Comparison of ENCODE assay signal across 38 cellular contexts in the genomic region with DNA sequence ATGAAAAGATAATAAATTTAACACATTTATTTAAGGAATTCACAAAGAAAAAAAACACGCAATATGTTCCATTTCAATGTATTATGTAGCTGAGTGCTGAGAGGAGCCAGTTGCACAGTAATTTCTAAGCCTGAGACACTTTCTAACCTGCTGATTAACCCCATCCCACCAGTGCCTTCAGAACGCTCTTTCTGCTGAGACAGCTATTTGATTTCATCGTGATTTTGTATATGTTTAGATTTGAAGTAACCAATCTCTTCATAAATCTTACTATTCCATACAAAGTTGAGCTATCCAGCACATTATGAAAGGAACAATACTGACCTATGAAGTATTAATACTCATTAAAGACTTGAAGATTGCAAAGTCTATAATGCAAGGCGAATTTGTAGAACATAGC.
"Had no signal": no experiment of that assay in that cellular context is flagged by ENCODE, and none has a peak within 500 bp of the region (broad histone marks: within the 10 kb centered on the region; RNA-seq: fewer than 3 reads in every experiment).

No MANE protein-coding gene starts in this region.

- H3K36me3 Mint-ChIP-seq: activated CD8-positive, alpha-beta memory T cell treated with anti-CD3 and anti-CD28 coated beads, Interleukin-2, amount 10 ng/mL, durations not matched to agents 7 days and 5 days; activated naive CD4-positive, alpha-beta T cell treated with anti-CD3 and anti-CD28 coated beads, Interleukin-2, amount 10 ng/mL, durations not matched to agents 7 days and 5 days; activated naive CD4-positive, alpha-beta T cell treated with anti-CD3 and anti-CD28 coated beads, Interleukin-2, amount 50 U/mL, for 24 hours; activated naive CD8-positive, alpha-beta T cell; activated naive CD8-positive, alpha-beta T cell treated with anti-CD3 and anti-CD28 coated beads, Interleukin-2, amount 10 ng/mL, durations not matched to agents 7 days and 5 days; brain; WTC11 had no signal

- H3K9me3 ChIP-seq: ascending aorta had no signal

- H3K4me1 Mint-ChIP-seq: activated CD4-positive, alpha-beta memory T cell treated with anti-CD3 and anti-CD28 coated beads, Interleukin-2, amount 10 ng/mL, durations not matched to agents 7 days and 5 days; activated CD4-positive, alpha-beta T cell treated with anti-CD3 and anti-CD28 coated beads for 36 hours; activated CD4-positive, alpha-beta T cell treated with anti-CD3 and anti-CD28 coated beads, Interleukin-2, amount 10 ng/mL, durations not matched to agents 7 days and 5 days; activated CD8-positive, alpha-beta memory T cell treated with anti-CD3 and anti-CD28 coated beads, Interleukin-2, amount 10 ng/mL, durations not matched to agents 7 days and 5 days; activated naive CD4-positive, alpha-beta T cell treated with anti-CD3 and anti-CD28 coated beads, Interleukin-2, amount 10 ng/mL, durations not matched to agents 7 days and 5 days; activated naive CD4-positive, alpha-beta T cell treated with anti-CD3 and anti-CD28 coated beads, Interleukin-2, amount 50 U/mL, for 24 hours; activated naive CD8-positive, alpha-beta T cell treated with anti-CD3 and anti-CD28 coated beads, Interleukin-2, amount 10 ng/mL, durations not matched to agents 7 days and 5 days; activated naive CD8-positive, alpha-beta T cell treated with anti-CD3 and anti-CD28 coated beads, Interleukin-2, amount 50 U/mL, for 24 hours; central memory CD8-positive, alpha-beta T cell; WTC11 had no signal

- H3K4me1 ChIP-seq: ascending aorta had no signal

- FAIRE-seq: bronchial epithelial cell had no signal

- H3K27ac ChIP-seq: ascending aorta, cardiac muscle cell, WERI-Rb-1 had no signal

- H3K27ac Mint-ChIP-seq: activated CD4-positive, alpha-beta memory T cell treated with anti-CD3 and anti-CD28 coated beads, Interleukin-2, amount 10 ng/mL, durations not matched to agents 7 days and 5 days; activated CD4-positive, alpha-beta T cell treated with anti-CD3 and anti-CD28 coated beads for 36 hours; activated CD4-positive, alpha-beta T cell treated with anti-CD3 and anti-CD28 coated beads, Interleukin-2, amount 10 ng/mL, durations not matched to agents 7 days and 5 days; activated CD8-positive, alpha-beta memory T cell treated with anti-CD3 and anti-CD28 coated beads, Interleukin-2, amount 10 ng/mL, durations not matched to agents 7 days and 5 days; activated CD8-positive, alpha-beta T cell treated with anti-CD3 and anti-CD28 coated beads, Interleukin-2, amount 10 ng/mL, durations not matched to agents 7 days and 5 days; activated naive CD4-positive, alpha-beta T cell treated with anti-CD3 and anti-CD28 coated beads, Interleukin-2, amount 10 ng/mL, durations not matched to agents 7 days and 5 days; activated naive CD4-positive, alpha-beta T cell treated with anti-CD3 and anti-CD28 coated beads, Interleukin-2, amount 50 U/mL, for 24 hours; activated naive CD8-positive, alpha-beta T cell; activated naive CD8-positive, alpha-beta T cell treated with anti-CD3 and anti-CD28 coated beads, Interleukin-2, amount 10 ng/mL, durations not matched to agents 7 days and 5 days; activated naive CD8-positive, alpha-beta T cell treated with anti-CD3 and anti-CD28 coated beads, Interleukin-2, amount 50 U/mL, for 24 hours; activated T-cell treated with anti-CD3 and anti-CD28 coated beads, Interleukin-2, amount 50 U/mL, for 24 hours; activated T-helper 2 cell treated with anti-CD3 and anti-CD28 coated beads, Interferon-gamma antibody, Interleukin-2, Interleukin-4, amounts not matched to agents 10 μg/mL and 5 μg/mL and 100 μg/mL, durations not matched to agents 14 hours and 24 hours and 36 hours; T-helper 1 cell treated with Interleukin-12 subunit alpha and Interleukin-12 subunit beta and Interleukin-4 antibody, amounts not matched to agents 30 μg/mL and 1 μg/mL, for 36 hours; T-helper 2 cell treated with Interferon-gamma antibody and Interleukin-4, amounts not matched to agents 5 μg/mL and 100 μg/mL, for 36 hours; WTC11 had no signal

- H3K9me3 Mint-ChIP-seq: activated CD4-positive, alpha-beta memory T cell treated with anti-CD3 and anti-CD28 coated beads, Interleukin-2, amount 10 ng/mL, durations not matched to agents 7 days and 5 days; activated CD4-positive, alpha-beta T cell treated with anti-CD3 and anti-CD28 coated beads, Interleukin-2, amount 10 ng/mL, durations not matched to agents 7 days and 5 days; activated naive CD8-positive, alpha-beta T cell treated with anti-CD3 and anti-CD28 coated beads, Interleukin-2, amount 10 ng/mL, durations not matched to agents 7 days and 5 days; activated T-helper 2 cell treated with anti-CD3 and anti-CD28 coated beads, Interferon-gamma antibody, Interleukin-2, Interleukin-4, amounts not matched to agents 10 μg/mL and 5 μg/mL and 100 μg/mL, durations not matched to agents 14 hours and 24 hours and 36 hours; brain; T-helper 1 cell treated with Interleukin-12 subunit alpha and Interleukin-12 subunit beta and Interleukin-4 antibody, amounts not matched to agents 30 μg/mL and 1 μg/mL, for 36 hours; WTC11 had no signal

- ATAC-seq: activated CD4-positive, alpha-beta T cell treated with anti-CD3 and anti-CD28 coated beads for 36 hours; activated CD4-positive, CD25-positive, alpha-beta regulatory T cell treated with anti-CD3 and anti-CD28 coated beads, Interleukin-2, amount 50 U/mL, for 24 hours; activated CD8-positive, alpha-beta memory T cell treated with anti-CD3 and anti-CD28 coated beads, Interleukin-2, amount 10 ng/mL, durations not matched to agents 7 days and 5 days; activated CD8-positive, alpha-beta T cell treated with anti-CD3 and anti-CD28 coated beads, Interleukin-2, amount 10 ng/mL, durations not matched to agents 7 days and 5 days; activated naive CD8-positive, alpha-beta T cell treated with anti-CD3 and anti-CD28 coated beads, Interleukin-2, amount 50 U/mL, for 24 hours; WTC11 had no signal

- H3K36me3 ChIP-seq: ascending aorta, cardiac muscle cell, WERI-Rb-1 had no signal

- DNase-seq: activated CD4-positive, alpha-beta memory T cell treated with anti-CD3 and anti-CD28 coated beads, Interleukin-2, amount 10 ng/mL, durations not matched to agents 7 days and 5 days; activated CD4-positive, alpha-beta T cell treated with anti-CD3 and anti-CD28 coated beads for 1 hour; activated CD4-positive, alpha-beta T cell treated with anti-CD3 and anti-CD28 coated beads for 36 hours; activated CD4-positive, alpha-beta T cell treated with anti-CD3 and anti-CD28 coated beads for 48 hours; activated CD4-positive, alpha-beta T cell treated with anti-CD3 and anti-CD28 coated beads, Interleukin-2, amount 10 ng/mL, durations not matched to agents 7 days and 5 days; activated CD4-positive, alpha-beta T cell treated with anti-CD3 and anti-CD28 coated beads, Interleukin-2, amount 50 U/mL, for 48 hours; activated CD4-positive, CD25-positive, alpha-beta regulatory T cell; activated CD8-positive, alpha-beta memory T cell treated with anti-CD3 and anti-CD28 coated beads for 24 hours; activated CD8-positive, alpha-beta memory T cell treated with anti-CD3 and anti-CD28 coated beads, Interleukin-2, amount 10 ng/mL, durations not matched to agents 7 days and 5 days; activated CD8-positive, alpha-beta memory T cell treated with anti-CD3 and anti-CD28 coated beads, Interleukin-2, amount 50 U/mL, for 48 hours; activated CD8-positive, alpha-beta T cell treated with anti-CD3 and anti-CD28 coated beads, Interleukin-2, amount 10 ng/mL, durations not matched to agents 7 days and 5 days; activated effector memory CD4-positive, alpha-beta T cell treated with Interleukin-2 at 50 U/mL for 16 hours; activated gamma-delta T cell; activated naive CD4-positive, alpha-beta T cell treated with anti-CD3 and anti-CD28 coated beads, Interleukin-2, amount 10 ng/mL, durations not matched to agents 7 days and 5 days; activated naive CD4-positive, alpha-beta T cell treated with Interleukin-2 at 50 U/mL for 16 hours; activated naive CD8-positive, alpha-beta T cell treated with anti-CD3 and anti-CD28 coated beads, Interleukin-2, amount 10 ng/mL, durations not matched to agents 7 days and 5 days; activated naive CD8-positive, alpha-beta T cell treated with anti-CD3 and anti-CD28 coated beads, Interleukin-2, amount 50 U/mL, for 24 hours; activated T-cell treated with anti-CD3 and anti-CD28 coated beads, Interleukin-2, amount 50 U/mL, for 24 hours; activated T-cell treated with anti-CD3 and anti-CD28 coated beads, Interleukin-2, amount 50 U/mL, for 48 hours; amygdala; anterior cingulate cortex; caudate nucleus; cerebellar nuclear complex; T-helper 2 cell; T-helper 9 cell; WERI-Rb-1 had no signal

- H3K4me3 ChIP-seq: ascending aorta, cardiac muscle cell had no signal

- H3K4me3 Mint-ChIP-seq: activated CD4-positive, alpha-beta memory T cell treated with anti-CD3 and anti-CD28 coated beads, Interleukin-2, amount 10 ng/mL, durations not matched to agents 7 days and 5 days; activated CD4-positive, alpha-beta T cell treated with anti-CD3 and anti-CD28 coated beads for 36 hours; activated CD4-positive, alpha-beta T cell treated with anti-CD3 and anti-CD28 coated beads, Interleukin-2, amount 10 ng/mL, durations not matched to agents 7 days and 5 days; activated CD8-positive, alpha-beta memory T cell treated with anti-CD3 and anti-CD28 coated beads, Interleukin-2, amount 10 ng/mL, durations not matched to agents 7 days and 5 days; activated CD8-positive, alpha-beta T cell treated with anti-CD3 and anti-CD28 coated beads, Interleukin-2, amount 10 ng/mL, durations not matched to agents 7 days and 5 days; activated naive CD4-positive, alpha-beta T cell treated with anti-CD3 and anti-CD28 coated beads, Interleukin-2, amount 10 ng/mL, durations not matched to agents 7 days and 5 days; activated naive CD4-positive, alpha-beta T cell treated with anti-CD3 and anti-CD28 coated beads, Interleukin-2, amount 50 U/mL, for 24 hours; activated naive CD8-positive, alpha-beta T cell; activated naive CD8-positive, alpha-beta T cell treated with anti-CD3 and anti-CD28 coated beads, Interleukin-2, amount 10 ng/mL, durations not matched to agents 7 days and 5 days; activated naive CD8-positive, alpha-beta T cell treated with anti-CD3 and anti-CD28 coated beads, Interleukin-2, amount 50 U/mL, for 24 hours; activated T-cell treated with anti-CD3 and anti-CD28 coated beads, Interleukin-2, amount 50 U/mL, for 24 hours; central memory CD8-positive, alpha-beta T cell; T-helper 1 cell treated with Interleukin-12 subunit alpha and Interleukin-12 subunit beta and Interleukin-4 antibody, amounts not matched to agents 30 μg/mL and 1 μg/mL, for 36 hours; T-helper 2 cell treated with Interferon-gamma antibody and Interleukin-4, amounts not matched to agents 5 μg/mL and 100 μg/mL, for 36 hours; WTC11 had no signal

- H3K27me3 Mint-ChIP-seq: activated CD4-positive, alpha-beta memory T cell treated with anti-CD3 and anti-CD28 coated beads, Interleukin-2, amount 10 ng/mL, durations not matched to agents 7 days and 5 days; activated CD4-positive, alpha-beta T cell treated with anti-CD3 and anti-CD28 coated beads for 36 hours; activated CD4-positive, alpha-beta T cell treated with anti-CD3 and anti-CD28 coated beads, Interleukin-2, amount 10 ng/mL, durations not matched to agents 7 days and 5 days; activated CD8-positive, alpha-beta memory T cell treated with anti-CD3 and anti-CD28 coated beads, Interleukin-2, amount 10 ng/mL, durations not matched to agents 7 days and 5 days; activated naive CD4-positive, alpha-beta T cell treated with anti-CD3 and anti-CD28 coated beads, Interleukin-2, amount 10 ng/mL, durations not matched to agents 7 days and 5 days; activated naive CD4-positive, alpha-beta T cell treated with anti-CD3 and anti-CD28 coated beads, Interleukin-2, amount 50 U/mL, for 24 hours; activated naive CD8-positive, alpha-beta T cell; activated naive CD8-positive, alpha-beta T cell treated with anti-CD3 and anti-CD28 coated beads, Interleukin-2, amount 10 ng/mL, durations not matched to agents 7 days and 5 days; activated naive CD8-positive, alpha-beta T cell treated with anti-CD3 and anti-CD28 coated beads, Interleukin-2, amount 50 U/mL, for 24 hours; activated T-cell treated with anti-CD3 and anti-CD28 coated beads, Interleukin-2, amount 50 U/mL, for 24 hours; brain; central memory CD8-positive, alpha-beta T cell had no signal
